Comparison of ENCODE assay signal across 16 cellular contexts in genomic region chr7:65001291-65001814, GRCh38.
"Had no signal": no experiment of that assay in that cellular context is flagged by ENCODE, and none has a peak within 500 bp of the region (broad histone marks: within the 10 kb centered on the region; RNA-seq: fewer than 3 reads in every experiment).

No MANE protein-coding gene starts in this region.

- H3K27ac Mint-ChIP-seq: activated CD8-positive, alpha-beta memory T cell treated with anti-CD3 and anti-CD28 coated beads, Interleukin-2, amount 10 ng/mL, durations not matched to agents 7 days and 5 days; activated naive CD8-positive, alpha-beta T cell treated with anti-CD3 and anti-CD28 coated beads for 36 hours; mesothelial cell of epicardium had no signal

- H3K27me3 ChIP-seq: ascending aorta, cardiac muscle cell, transverse colon had no signal

- H3K36me3 ChIP-seq: cardiac muscle cell had no signal

- ATAC-seq: activated CD8-positive, alpha-beta memory T cell treated with anti-CD3 and anti-CD28 coated beads, Interleukin-2, amount 10 ng/mL, durations not matched to agents 7 days and 5 days; activated T-cell treated with anti-CD3 and anti-CD28 coated beads, Interleukin-2, amount 50 U/mL, for 4 hours had no signal

- H3K27me3 Mint-ChIP-seq: activated CD8-positive, alpha-beta memory T cell treated with anti-CD3 and anti-CD28 coated beads, Interleukin-2, amount 10 ng/mL, durations not matched to agents 7 days and 5 days; activated naive CD8-positive, alpha-beta T cell treated with anti-CD3 and anti-CD28 coated beads for 36 hours had no signal

- H3K4me3 ChIP-seq: ascending aorta, cardiac muscle cell, transverse colon had no signal

- DNase-seq: activated CD4-positive, alpha-beta T cell treated with anti-CD3 and anti-CD28 coated beads for 1 hour; activated CD4-positive, alpha-beta T cell treated with anti-CD3 and anti-CD28 coated beads, Interleukin-2, amount 50 U/mL, for 48 hours; activated CD8-positive, alpha-beta memory T cell treated with anti-CD3 and anti-CD28 coated beads, Interleukin-2, amount 10 ng/mL, durations not matched to agents 7 days and 5 days; activated gamma-delta T cell treated with Interleukin-2 at 50 U/mL for 16 hours; activated naive CD8-positive, alpha-beta T cell treated with anti-CD3 and anti-CD28 coated beads for 36 hours; activated T-cell treated with anti-CD3 and anti-CD28 coated beads, Interleukin-2, amount 50 U/mL, for 4 hours; effector CD8-positive, alpha-beta T cell; erythroblast; hypothalamus; kidney glomerular epithelial cell; retina; substantia nigra; transverse colon had no signal

- H3K4me3 Mint-ChIP-seq: activated CD8-positive, alpha-beta memory T cell treated with anti-CD3 and anti-CD28 coated beads, Interleukin-2, amount 10 ng/mL, durations not matched to agents 7 days and 5 days; activated naive CD8-positive, alpha-beta T cell treated with anti-CD3 and anti-CD28 coated beads for 36 hours; activated T-cell treated with anti-CD3 and anti-CD28 coated beads, Interleukin-2, amount 50 U/mL, for 4 hours; mesothelial cell of epicardium had no signal
